ENCODE assay signal across 1 cellular context in the genomic region with DNA sequence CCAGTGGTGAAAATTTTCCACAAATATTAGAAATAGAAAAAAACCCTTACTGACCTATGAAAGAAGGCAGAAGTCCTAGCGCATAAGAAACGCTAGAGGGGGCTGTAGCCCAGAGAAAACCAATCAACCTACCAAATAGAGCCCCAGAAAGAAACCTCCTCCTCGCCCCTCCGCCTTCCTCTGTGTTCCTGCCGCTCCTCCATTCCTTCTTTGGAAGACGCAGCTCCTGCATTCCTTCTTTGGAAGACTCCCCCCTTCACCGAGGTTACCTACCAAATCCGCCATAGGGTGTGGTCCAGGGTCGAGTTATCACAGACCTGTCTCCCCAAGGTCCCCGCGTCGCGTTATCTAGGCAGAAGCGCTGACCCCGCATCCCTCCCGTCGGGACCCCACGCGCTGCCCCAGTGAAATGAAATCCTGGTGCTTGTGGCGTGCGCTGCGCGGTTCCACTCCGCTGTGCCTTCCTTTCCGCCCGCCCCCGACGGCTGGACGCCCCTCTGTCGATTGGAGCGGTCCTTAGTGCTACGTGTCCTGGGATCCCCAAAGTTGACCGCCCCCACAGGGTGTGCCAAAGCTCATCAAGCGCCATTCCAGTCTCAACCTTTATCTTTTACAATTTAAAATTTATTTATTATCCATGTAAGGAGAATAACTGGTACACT.
A peak's percentile ranks its signal among the peaks of the same experiment; 100 is the strongest.
TF ChIP-seq lines count a peak whose summit lies in the region.

No MANE protein-coding gene starts in this region.

TF ChIP-seq in H1, 55 proteins besides CTCF, POLR2A, EP300 and RAD21:
- TF ChIP-seq RNF2 (IDR thresholded peaks at IDR 0.05; ENCODE audit: borderline replicate concordance, low read depth, low read length, missing control alignments, poor library complexity, severe bottlenecking) (no peak), SP1 (IDR thresholded peaks at IDR 0.05; ENCODE audit: low read depth, low read length) (0 out of 2 replicates have a peak, but pooled peaks have one; percentile 14), CHD1 (IDR thresholded peaks at IDR 0.05; ENCODE audit: low read depth, low read length) (no peak; the same call in 1 of the 2 replicates), KDM5A (IDR thresholded peaks at IDR 0.05; ENCODE audit: low read length) (no peak), TAF1 (IDR thresholded peaks at IDR 0.05; ENCODE audit: low read depth, low read length) (peak; percentile 50), JUND (IDR thresholded peaks at IDR 0.05; ENCODE audit: low read length) (no peak), KDM4A (IDR thresholded peaks at IDR 0.05; ENCODE audit: low read depth, low read length, severe bottlenecking) (peak; percentile 72), HDAC6 (IDR thresholded peaks at IDR 0.05; ENCODE audit: low read depth, low read length) (no peak), HDAC2 (IDR thresholded peaks at IDR 0.05; ENCODE audit: borderline replicate concordance in 1 of 2, low read depth in 2 of 2, low read length in 2 of 2) (0 out of 4 replicates have a peak, but pooled peaks of 1 of the 2 experiments have one; percentile 4), POLR2AphosphoS5 (IDR thresholded peaks at IDR 0.05; ENCODE audit: low read depth, low read length) (0 out of 2 replicates have a peak, but pooled peaks have one; percentile 19), RXRA (IDR thresholded peaks at IDR 0.05; ENCODE audit: insufficient read depth, low read depth, low read length) (no peak), PHF8 (conservative IDR thresholded peaks at IDR 0.05; ENCODE audit: low read depth, low read length) (0 out of 2 replicates have a peak, but pooled peaks have one; percentile 28), ASH2L (IDR thresholded peaks at IDR 0.05; ENCODE audit: low read length) (peak; percentile 58), TAF7 (optimal IDR thresholded peaks at IDR 0.05; ENCODE audit: borderline replicate concordance, low read depth, low read length) (peak; percentile 64), CEBPB (IDR thresholded peaks at IDR 0.05; ENCODE audit: low read depth, low read length) (no peak), YY1 (IDR thresholded peaks at IDR 0.05; ENCODE audit: low read depth, low read length) (peak; percentile 21; the same call in 1 of the 2 replicates), BACH1 (IDR thresholded peaks at IDR 0.05; ENCODE audit: low read length) (peak; percentile 10; the same call in 1 of the 2 replicates), BRCA1 (IDR thresholded peaks at IDR 0.05; ENCODE audit: low read depth, low read length) (no peak), FOSL1 (IDR thresholded peaks at IDR 0.05; ENCODE audit: insufficient read depth, low read depth, low read length) (no peak), TEAD4 (IDR thresholded peaks at IDR 0.05; ENCODE audit: low read depth, low read length) (0 out of 2 replicates have a peak, but pooled peaks have one; percentile 22), CREB1 (IDR thresholded peaks at IDR 0.05) (0 out of 2 replicates have a peak, but pooled peaks have one; percentile 22), SAP30 (IDR thresholded peaks at IDR 0.05; ENCODE audit: insufficient read depth, insufficient replicate concordance, low read length) (no peak), TBP (IDR thresholded peaks at IDR 0.05; ENCODE audit: low read depth, low read length) (peak; percentile 63)
- TF ChIP-seq, protein P1, sequence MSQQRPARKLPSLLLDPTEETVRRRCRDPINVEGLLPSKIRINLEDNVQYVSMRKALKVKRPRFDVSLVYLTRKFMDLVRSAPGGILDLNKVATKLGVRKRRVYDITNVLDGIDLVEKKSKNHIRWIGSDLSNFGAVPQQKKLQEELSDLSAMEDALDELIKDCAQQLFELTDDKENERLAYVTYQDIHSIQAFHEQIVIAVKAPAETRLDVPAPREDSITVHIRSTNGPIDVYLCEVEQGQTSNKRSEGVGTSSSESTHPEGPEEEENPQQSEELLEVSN (IDR thresholded peaks at IDR 0.05) = 0 out of 2 replicates have a peak, but pooled peaks have one; percentile 19
- TF ChIP-seq, protein P2, sequence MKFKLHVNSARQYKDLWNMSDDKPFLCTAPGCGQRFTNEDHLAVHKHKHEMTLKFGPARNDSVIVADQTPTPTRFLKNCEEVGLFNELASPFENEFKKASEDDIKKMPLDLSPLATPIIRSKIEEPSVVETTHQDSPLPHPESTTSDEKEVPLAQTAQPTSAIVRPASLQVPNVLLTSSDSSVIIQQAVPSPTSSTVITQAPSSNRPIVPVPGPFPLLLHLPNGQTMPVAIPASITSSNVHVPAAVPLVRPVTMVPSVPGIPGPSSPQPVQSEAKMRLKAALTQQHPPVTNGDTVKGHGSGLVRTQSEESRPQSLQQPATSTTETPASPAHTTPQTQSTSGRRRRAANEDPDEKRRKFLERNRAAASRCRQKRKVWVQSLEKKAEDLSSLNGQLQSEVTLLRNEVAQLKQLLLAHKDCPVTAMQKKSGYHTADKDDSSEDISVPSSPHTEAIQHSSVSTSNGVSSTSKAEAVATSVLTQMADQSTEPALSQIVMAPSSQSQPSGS (IDR thresholded peaks at IDR 0.05; ENCODE audit: low read length) = no peak
